31 cellular contexts compared by ENCODE assay signal in genomic region chr10:95748349-95748748, GRCh38.
"Had no signal": no experiment of that assay in that cellular context is flagged by ENCODE, and none has a peak within 500 bp of the region (broad histone marks: within the 10 kb centered on the region; RNA-seq: fewer than 3 reads in every experiment).

No MANE protein-coding gene starts in this region.

- H3K4me1 Mint-ChIP-seq: activated CD4-positive, alpha-beta memory T cell treated with anti-CD3 and anti-CD28 coated beads, Interleukin-2, amount 10 ng/mL, durations not matched to agents 7 days and 5 days; activated CD4-positive, alpha-beta T cell treated with anti-CD3 and anti-CD28 coated beads, Interleukin-2, amount 10 ng/mL, durations not matched to agents 7 days and 5 days; activated naive CD4-positive, alpha-beta T cell treated with anti-CD3 and anti-CD28 coated beads, Interleukin-2, amount 10 ng/mL, durations not matched to agents 7 days and 5 days; activated naive CD8-positive, alpha-beta T cell treated with anti-CD3 and anti-CD28 coated beads, Interleukin-2, amount 10 ng/mL, durations not matched to agents 7 days and 5 days; brain; T-helper 17 cell had no signal

- H3K9me3 Mint-ChIP-seq: activated CD4-positive, alpha-beta T cell treated with anti-CD3 and anti-CD28 coated beads, Interleukin-2, amount 10 ng/mL, durations not matched to agents 7 days and 5 days; activated naive CD4-positive, alpha-beta T cell treated with anti-CD3 and anti-CD28 coated beads, Interleukin-2, amount 10 ng/mL, durations not matched to agents 7 days and 5 days; activated naive CD4-positive, alpha-beta T cell treated with anti-CD3 and anti-CD28 coated beads, Interleukin-2, amount 50 U/mL, for 72 hours; activated T-cell treated with anti-CD3 and anti-CD28 coated beads, Interleukin-2, amount 50 U/mL, for 24 hours; activated T-cell treated with anti-CD3 and anti-CD28 coated beads, Interleukin-2, amount 50 U/mL, for 72 hours; brain had no signal

- H3K27ac ChIP-seq: ascending aorta, breast epithelium, cardiac muscle cell, colonic mucosa, gastrocnemius medialis, heart left ventricle had no signal

- ATAC-seq: activated naive CD4-positive, alpha-beta T cell treated with anti-CD3 and anti-CD28 coated beads, Interleukin-2, amount 50 U/mL, for 72 hours; activated T-cell treated with anti-CD3 and anti-CD28 coated beads, Interleukin-2, amount 50 U/mL, for 72 hours; gastrocnemius medialis; heart left ventricle; T-helper 17 cell had no signal

- H3K9me3 ChIP-seq: ascending aorta, breast epithelium, colonic mucosa, gastrocnemius medialis, heart left ventricle had no signal

- DNase-seq: activated CD4-positive, alpha-beta memory T cell treated with anti-CD3 and anti-CD28 coated beads, Interleukin-2, amount 10 ng/mL, durations not matched to agents 7 days and 5 days; activated CD4-positive, alpha-beta T cell treated with anti-CD3 and anti-CD28 coated beads for 1 hour; activated CD4-positive, alpha-beta T cell treated with anti-CD3 and anti-CD28 coated beads for 4 hours; activated CD4-positive, alpha-beta T cell treated with anti-CD3 and anti-CD28 coated beads, Interleukin-2, amount 10 ng/mL, durations not matched to agents 7 days and 5 days; activated CD4-positive, alpha-beta T cell treated with anti-CD3 and anti-CD28 coated beads, Interleukin-2, amount 50 U/mL, for 4 hours; activated CD8-positive, alpha-beta memory T cell treated with anti-CD3 and anti-CD28 coated beads, Interleukin-2, amount 50 U/mL, for 48 hours; activated gamma-delta T cell; activated naive CD4-positive, alpha-beta T cell; activated naive CD4-positive, alpha-beta T cell treated with anti-CD3 and anti-CD28 coated beads, Interleukin-2, amount 10 ng/mL, durations not matched to agents 7 days and 5 days; activated naive CD8-positive, alpha-beta T cell treated with anti-CD3 and anti-CD28 coated beads, Interleukin-2, amount 10 ng/mL, durations not matched to agents 7 days and 5 days; activated T-cell treated with anti-CD3 and anti-CD28 coated beads for 4 hours; activated T-cell treated with anti-CD3 and anti-CD28 coated beads, Interleukin-2, amount 50 U/mL, for 24 hours; activated T-cell treated with anti-CD3 and anti-CD28 coated beads, Interleukin-2, amount 50 U/mL, for 72 hours; central memory CD4-positive, alpha-beta T cell; cerebellar nuclear complex; colonic mucosa; effector CD8-positive, alpha-beta T cell; foreskin fibroblast; gastrocnemius medialis; glutamatergic neuron; heart left ventricle; hypothalamus; T-helper 1 cell; T-helper 17 cell; T1000 had no signal

- H3K4me3 Mint-ChIP-seq: activated CD4-positive, alpha-beta memory T cell treated with anti-CD3 and anti-CD28 coated beads, Interleukin-2, amount 10 ng/mL, durations not matched to agents 7 days and 5 days; activated CD4-positive, alpha-beta T cell treated with anti-CD3 and anti-CD28 coated beads, Interleukin-2, amount 10 ng/mL, durations not matched to agents 7 days and 5 days; activated naive CD4-positive, alpha-beta T cell treated with anti-CD3 and anti-CD28 coated beads, Interleukin-2, amount 10 ng/mL, durations not matched to agents 7 days and 5 days; activated naive CD8-positive, alpha-beta T cell treated with anti-CD3 and anti-CD28 coated beads, Interleukin-2, amount 10 ng/mL, durations not matched to agents 7 days and 5 days; activated T-cell treated with anti-CD3 and anti-CD28 coated beads, Interleukin-2, amount 50 U/mL, for 24 hours; activated T-cell treated with anti-CD3 and anti-CD28 coated beads, Interleukin-2, amount 50 U/mL, for 72 hours; brain; T-helper 17 cell; T-helper 2 cell treated with Interferon-gamma antibody and Interleukin-4, amounts not matched to agents 5 μg/mL and 100 μg/mL, for 36 hours had no signal

- H3K27ac Mint-ChIP-seq: activated CD4-positive, alpha-beta memory T cell treated with anti-CD3 and anti-CD28 coated beads, Interleukin-2, amount 10 ng/mL, durations not matched to agents 7 days and 5 days; activated CD4-positive, alpha-beta T cell treated with anti-CD3 and anti-CD28 coated beads, Interleukin-2, amount 10 ng/mL, durations not matched to agents 7 days and 5 days; activated naive CD4-positive, alpha-beta T cell treated with anti-CD3 and anti-CD28 coated beads, Interleukin-2, amount 10 ng/mL, durations not matched to agents 7 days and 5 days; activated naive CD4-positive, alpha-beta T cell treated with anti-CD3 and anti-CD28 coated beads, Interleukin-2, amount 50 U/mL, for 72 hours; activated naive CD8-positive, alpha-beta T cell treated with anti-CD3 and anti-CD28 coated beads, Interleukin-2, amount 10 ng/mL, durations not matched to agents 7 days and 5 days; activated T-cell treated with anti-CD3 and anti-CD28 coated beads, Interleukin-2, amount 50 U/mL, for 24 hours; activated T-cell treated with anti-CD3 and anti-CD28 coated beads, Interleukin-2, amount 50 U/mL, for 72 hours; brain; T-helper 17 cell; T-helper 2 cell treated with Interferon-gamma antibody and Interleukin-4, amounts not matched to agents 5 μg/mL and 100 μg/mL, for 36 hours had no signal

- H3K4me3 ChIP-seq: ascending aorta, breast epithelium, cardiac muscle cell, colonic mucosa, gastrocnemius medialis, heart left ventricle had no signal

- H3K27me3 ChIP-seq: ascending aorta, breast epithelium, cardiac muscle cell, colonic mucosa, gastrocnemius medialis, heart left ventricle had no signal

- H3K36me3 ChIP-seq: ascending aorta, breast epithelium, cardiac muscle cell, colonic mucosa, gastrocnemius medialis, heart left ventricle had no signal

- H3K4me1 ChIP-seq: ascending aorta, breast epithelium, colonic mucosa, gastrocnemius medialis had no signal

- H3K27me3 Mint-ChIP-seq: activated naive CD4-positive, alpha-beta T cell treated with anti-CD3 and anti-CD28 coated beads, Interleukin-2, amount 10 ng/mL, durations not matched to agents 7 days and 5 days had no signal

- H3K36me3 Mint-ChIP-seq: activated naive CD4-positive, alpha-beta T cell treated with anti-CD3 and anti-CD28 coated beads, Interleukin-2, amount 10 ng/mL, durations not matched to agents 7 days and 5 days; activated naive CD4-positive, alpha-beta T cell treated with anti-CD3 and anti-CD28 coated beads, Interleukin-2, amount 50 U/mL, for 72 hours; brain had no signal
